16 cellular contexts compared by ENCODE assay signal in the genomic region with DNA sequence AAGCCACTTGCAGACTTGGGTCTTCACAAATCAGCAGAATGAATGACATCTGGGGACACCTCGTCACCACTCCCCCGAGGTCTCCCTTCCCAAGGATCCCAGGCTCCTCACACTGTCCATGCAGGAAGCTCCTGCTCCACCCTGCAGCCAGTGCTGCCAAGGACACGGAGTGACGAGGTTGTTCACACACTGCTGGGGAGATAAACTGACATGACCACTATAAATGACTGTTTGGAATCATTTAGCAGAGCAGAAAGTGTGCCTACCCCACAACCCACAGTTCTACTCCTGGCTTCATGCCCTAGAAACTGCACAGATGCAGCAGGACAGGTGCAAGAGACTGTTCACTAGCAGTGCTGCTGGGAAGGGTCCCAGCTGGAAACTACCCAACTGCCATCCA. TPM values are rescaled to one million over a fixed set of nuclear protein-coding genes. Genes with fewer than 3 reads are reported as not detected.
"Had no signal": no experiment of that assay in that cellular context is flagged by ENCODE, and none has a peak within 500 bp of the region (broad histone marks: within the 10 kb centered on the region; RNA-seq: fewer than 3 reads in every experiment).

No MANE protein-coding gene starts in this region.

- DNase-seq: activated CD4-positive, CD25-positive, alpha-beta regulatory T cell; activated naive CD4-positive, alpha-beta T cell treated with anti-CD3 and anti-CD28 coated beads, Interleukin-2, amount 50 U/mL, for 16 hours; amniotic stem cell; brain microvascular endothelial cell; dorsolateral prefrontal cortex; immature natural killer cell; left cardiac atrium; mammary epithelial cell; nucleus accumbens; psoas muscle; sigmoid colon; stimulated activated CD4-positive, alpha-beta T cell treated with anti-CD3 and anti-CD28 coated beads, Interleukin-2, amount 100 ng/mL, for 48 hours; stimulated activated CD8-positive, alpha-beta memory T cell treated with anti-CD3 and anti-CD28 coated beads, Interleukin-4, amount 100 ng/mL, for 48 hours; stimulated activated naive CD8-positive, alpha-beta T cell treated with anti-CD3 and anti-CD28 coated beads, Interleukin-15, Interleukin-2, amounts not matched to agents 100 U/mL and 50 U/mL, for 24 hours had no signal

- H3K27ac ChIP-seq: brain microvascular endothelial cell, dorsolateral prefrontal cortex, psoas muscle, sigmoid colon, suprapubic skin had no signal

- H3K9me3 ChIP-seq: psoas muscle, sigmoid colon, suprapubic skin had no signal

- ATAC-seq: stimulated activated naive CD8-positive, alpha-beta T cell treated with anti-CD3 and anti-CD28 coated beads, Interleukin-15, Interleukin-2, amounts not matched to agents 100 U/mL and 50 U/mL, for 24 hours had no signal

- H3K27me3 ChIP-seq: brain microvascular endothelial cell, sigmoid colon, suprapubic skin had no signal

- H3K4me3 ChIP-seq: dorsolateral prefrontal cortex, psoas muscle, sigmoid colon, suprapubic skin had no signal

- H3K4me1 ChIP-seq: psoas muscle, sigmoid colon, suprapubic skin had no signal

- H3K36me3 ChIP-seq: brain microvascular endothelial cell, sigmoid colon, suprapubic skin had no signal

RNA-seq across cellular contexts. Expression of a gene that starts 19.7 kb away (rescaled TPM):
- total RNA-seq: left cardiac atrium; natural killer cell treated with Interleukin-12 subunit alpha and Interleukin-12 subunit beta and Interleukin-15 and Interleukin-18, amount 100 ng/mL, for 72 hours; suprapubic skin had no signal
- polyA plus RNA-seq: immature natural killer cell, mammary epithelial cell had no signal

RNA-seq across cellular contexts. Expression of a gene that starts 36.1 kb away (rescaled TPM):
- total RNA-seq: natural killer cell treated with Interleukin-12 subunit alpha and Interleukin-12 subunit beta and Interleukin-15 and Interleukin-18, amount 100 ng/mL, for 72 hours had no signal
- polyA plus RNA-seq: immature natural killer cell had no signal

RNA-seq across cellular contexts. Expression of a gene that starts 43.8 kb away (rescaled TPM):
- polyA plus RNA-seq: immature natural killer cell had no signal
